Comparison of ENCODE assay signal across 2 cellular contexts in genomic region chr2:117123362-117123761, GRCh38.
A peak's percentile ranks its signal among the peaks of the same experiment; 100 is the strongest.
TF ChIP-seq lines count a peak whose summit lies in the region.

No MANE protein-coding gene starts in this region.

TF ChIP-seq in HepG2, 621 proteins besides CTCF, POLR2A, EP300 and RAD21:
- TF ChIP-seq THRA (CRISPR knock-in tag; IDR thresholded peaks at IDR 0.05; ENCODE audit: borderline replicate concordance) (no peak), ZNF710 (CRISPR knock-in tag; IDR thresholded peaks at IDR 0.05; ENCODE audit: borderline replicate concordance) (no peak), MAFK (conservative IDR thresholded peaks at IDR 0.05 in 1 of 2, IDR thresholded peaks at IDR 0.05 in 1 of 2; ENCODE audit: low read length in 2 of 2) (peak; percentile 96 to 99), ZNF382 (CRISPR knock-in tag; IDR thresholded peaks at IDR 0.05; ENCODE audit: borderline replicate concordance) (no peak), NFE2L2 (IDR thresholded peaks at IDR 0.05; ENCODE audit: low read length) (no peak), TOE1 (CRISPR knock-in tag; IDR thresholded peaks at IDR 0.05) (no peak), SP4 (CRISPR knock-in tag; IDR thresholded peaks at IDR 0.05) (no peak), ATRX (CRISPR knock-in tag; IDR thresholded peaks at IDR 0.05; ENCODE audit: borderline replicate concordance) (no peak), MAFF (IDR thresholded peaks at IDR 0.05; ENCODE audit: low read depth, low read length) (peak; percentile 99), GATAD1 (CRISPR knock-in tag; IDR thresholded peaks at IDR 0.05) (no peak), ZBTB3 (CRISPR knock-in tag; IDR thresholded peaks at IDR 0.05; ENCODE audit: borderline replicate concordance, low read depth) (no peak), NR1H2 (CRISPR knock-in tag; IDR thresholded peaks at IDR 0.05; ENCODE audit: borderline replicate concordance, low read depth) (no peak), ATF7 (IDR thresholded peaks at IDR 0.05) (no peak), ATF7 (CRISPR knock-in tag; IDR thresholded peaks at IDR 0.05) (no peak)

TF ChIP-seq in H1, 55 proteins besides CTCF, POLR2A, EP300 and RAD21:
- TF ChIP-seq MAFK (IDR thresholded peaks at IDR 0.05; ENCODE audit: low read depth, low read length) (peak; percentile 80), NANOG (IDR thresholded peaks at IDR 0.05; ENCODE audit: insufficient read depth, low read depth, low read length, poor library complexity, severe bottlenecking) (no peak)
TF ChIP-seq in H1: peak in this region for 1.
